Comparison of ENCODE assay signal across 18 cellular contexts in genomic region chr6:101509556-101509955, GRCh38.
"Had no signal": no experiment of that assay in that cellular context is flagged by ENCODE, and none has a peak within 500 bp of the region (broad histone marks: within the 10 kb centered on the region; RNA-seq: fewer than 3 reads in every experiment).

No MANE protein-coding gene starts in this region.

- H3K27me3 ChIP-seq: tibial artery, uterus had no signal

- H3K27ac ChIP-seq: parathyroid adenoma, tibial artery, uterus had no signal

- H3K4me3 ChIP-seq: tibial artery, uterus had no signal

- H3K9ac ChIP-seq: parathyroid adenoma had no signal

- H2AFZ ChIP-seq: parathyroid adenoma had no signal

- ATAC-seq: activated CD8-positive, alpha-beta T cell treated with anti-CD3 and anti-CD28 coated beads, Interleukin-2, amount 10 ng/mL, durations not matched to agents 7 days and 5 days; activated T-cell treated with anti-CD3 and anti-CD28 coated beads, Interleukin-2, amount 50 U/mL, for 72 hours; naive thymus-derived CD4-positive, alpha-beta T cell; stimulated activated naive B cell treated with anti-CD40 and anti-IgM and Interleukin-4, amounts not matched to agents 10 μg/mL and 1 μg/mL and 100 μg/mL, for 72 hours had no signal

- DNase-seq: activated CD4-positive, alpha-beta T cell treated with anti-CD3 and anti-CD28 coated beads, Interleukin-2, amount 10 ng/mL, durations not matched to agents 24 days and 14 days; activated CD4-positive, CD25-positive, alpha-beta regulatory T cell; activated CD8-positive, alpha-beta memory T cell treated with anti-CD3 and anti-CD28 coated beads, Interleukin-2, amount 50 U/mL, for 4 hours; activated CD8-positive, alpha-beta T cell treated with anti-CD3 and anti-CD28 coated beads, Interleukin-2, amount 10 ng/mL, durations not matched to agents 7 days and 5 days; activated gamma-delta T cell treated with Interleukin-2 at 50 U/mL for 16 hours; activated T-cell treated with anti-CD3 and anti-CD28 coated beads, Interleukin-2, amount 50 U/mL, for 72 hours; amygdala; cerebellar nuclear complex; effector memory CD4-positive, alpha-beta T cell; islet precursor cell; naive thymus-derived CD4-positive, alpha-beta T cell; retina; stimulated activated CD4-positive, alpha-beta T cell treated with anti-CD3 and anti-CD28 coated beads, Interleukin-15, amount 100 ng/mL, for 24 hours; stimulated activated CD4-positive, alpha-beta T cell treated with anti-CD3 and anti-CD28 coated beads, Interleukin-4, amount 100 ng/mL, for 1 hour; stimulated activated naive B cell treated with anti-CD40 and anti-IgM and Interleukin-4, amounts not matched to agents 10 μg/mL and 1 μg/mL and 100 μg/mL, for 72 hours; tibial artery; uterus had no signal

- H3K9me3 ChIP-seq: tibial artery, uterus had no signal

- H3K4me1 ChIP-seq: parathyroid adenoma, tibial artery, uterus had no signal

- H3K79me2 ChIP-seq: parathyroid adenoma had no signal

- H3K36me3 ChIP-seq: tibial artery, uterus had no signal
